8 cellular contexts compared by ENCODE assay signal in the genomic region with DNA sequence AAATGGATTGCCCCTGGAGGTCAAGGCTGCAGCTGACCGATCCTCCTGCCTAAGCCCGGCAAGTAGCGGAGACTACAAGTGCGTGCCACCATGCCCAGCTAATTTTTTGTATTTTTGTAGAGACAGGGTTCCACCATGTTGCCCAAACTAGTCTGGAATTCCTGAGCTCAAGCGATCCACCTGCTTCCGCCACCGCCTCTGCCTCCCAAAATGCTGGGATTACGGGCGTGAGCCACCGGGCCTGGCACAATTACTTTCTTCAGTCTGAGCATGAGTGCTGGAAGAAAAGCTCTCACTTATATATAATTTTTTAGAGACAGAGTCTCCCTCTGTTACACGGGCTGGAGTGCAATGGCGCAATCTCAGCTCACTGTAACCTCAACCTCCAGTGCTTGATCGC.
DNase-seq lines count a peak whose midpoint lies in the region; TF ChIP-seq lines count a peak whose summit lies in the region.
"Not testable (repeated sequence)": the region's sequence is repeated elsewhere in the genome, so short reads cannot be mapped to it uniquely, and the experiment has no call there.

No MANE protein-coding gene starts in this region.

- H3K9ac ChIP-seq in Loucy (ENCODE audit: low read depth, low read length, poor library complexity, severe bottlenecking) = peak overlapping the region; percentile 89
- H3K9ac ChIP-seq in parathyroid adenoma = not testable (repeated sequence)

- in situ Hi-C loops in transverse colon (cut with MboI; ENCODE audit: low pct_ligation_motif_present in 1 of 4, low pct_unique_long_range_greater_than_20kb in 1 of 4, low sequenced_read_pairs in 3 of 4) = not testable (repeated sequence)

- H3K27me3 ChIP-seq in Loucy (ENCODE audit: insufficient read depth, low read length, poor library complexity, severe bottlenecking); parathyroid adenoma (ENCODE audit: control insufficient read depth, insufficient read depth, low read length); transverse colon: not testable (repeated sequence)

- H3K27ac ChIP-seq in VCaP (peak overlapping the region; percentile 83), transverse colon (peak overlapping the region; percentile 94 to 98 (median 95))
- not testable (repeated sequence) for H3K27ac ChIP-seq in coronary artery, parathyroid adenoma

- TF ChIP-seq EP300 in transverse colon (IDR thresholded peaks at IDR 0.05; ENCODE audit: low read depth) = not testable (repeated sequence)

- H2AFZ ChIP-seq in Loucy (ENCODE audit: low read length) = not testable (repeated sequence)
- peak overlapping the region; percentile 100 for H2AFZ ChIP-seq in parathyroid adenoma

- H3K36me3 ChIP-seq in Loucy (ENCODE audit: insufficient read depth, low read length); parathyroid adenoma (ENCODE audit: control insufficient read depth, insufficient read depth, low read length); transverse colon: not testable (repeated sequence)

- not testable (repeated sequence) for H4K20me1 ChIP-seq in Loucy (ENCODE audit: insufficient read depth, low read length, poor library complexity, severe bottlenecking)

- not testable (repeated sequence) for H3K4me1 ChIP-seq in Loucy (ENCODE audit: insufficient read depth, low read length, poor library complexity, severe bottlenecking); parathyroid adenoma
- H3K4me1 ChIP-seq in transverse colon = peaks cover 0 to 12% (median 0%) of the 10 kb centered on the region in 4 donors

- DNase-seq in DMS53 (lab: John Stamatoyannopoulos, UW) = peak; percentile 7
- DNase-seq in activated T-helper 2 cell treated with anti-CD3 and anti-CD28 coated beads, Interferon-gamma antibody, Interleukin-2, Interleukin-4, amounts not matched to agents 10 μg/mL and 5 μg/mL and 100 μg/mL, durations not matched to agents 14 hours and 24 hours and 36 hours (ENCODE audit: low spot score); coronary artery (ENCODE audit: low spot score); immature natural killer cell; transverse colon: not testable (repeated sequence)

- H3K4me2 ChIP-seq in Loucy (ENCODE audit: low read depth, low read length, poor library complexity, severe bottlenecking) = peak overlapping the region; percentile 65
- not testable (repeated sequence) for H3K4me2 ChIP-seq in parathyroid adenoma (ENCODE audit: low read length)

- H3K36me3 Mint-ChIP-seq in activated T-helper 2 cell treated with anti-CD3 and anti-CD28 coated beads, Interferon-gamma antibody, Interleukin-2, Interleukin-4, amounts not matched to agents 10 μg/mL and 5 μg/mL and 100 μg/mL, durations not matched to agents 14 hours and 24 hours and 36 hours (ENCODE audit: low read depth); immature natural killer cell: not testable (repeated sequence)

- H3K9me3 ChIP-seq in Loucy (ENCODE audit: insufficient read depth, low read depth, low read length); parathyroid adenoma (ENCODE audit: control insufficient read depth, low read length); transverse colon: not testable (repeated sequence)

- not testable (repeated sequence) for H3K4me1 Mint-ChIP-seq in activated T-helper 2 cell treated with anti-CD3 and anti-CD28 coated beads, Interferon-gamma antibody, Interleukin-2, Interleukin-4, amounts not matched to agents 10 μg/mL and 5 μg/mL and 100 μg/mL, durations not matched to agents 14 hours and 24 hours and 36 hours (ENCODE audit: low read depth)
- H3K4me1 Mint-ChIP-seq in immature natural killer cell = peaks cover 11 to 13% of the 10 kb centered on the region in 2 donors

- H3K4me3 ChIP-seq in Loucy (ENCODE audit: low read length, poor library complexity, severe bottlenecking) (peak overlapping the region; percentile 85), coronary artery (peak overlapping the region; percentile 71), transverse colon (peak overlapping the region in 3 of 4 donors; percentile 43 to 72 (median 66))
- H3K4me3 ChIP-seq in parathyroid adenoma (ENCODE audit: low read depth, low read length) = not testable (repeated sequence)

- H3K9me2 ChIP-seq in Loucy (replicated peaks; ENCODE audit: low read depth, low read length) = not testable (repeated sequence)

- intact Hi-C loops in activated T-helper 2 cell treated with anti-CD3 and anti-CD28 coated beads, Interferon-gamma antibody, Interleukin-2, Interleukin-4, amounts not matched to agents 10 μg/mL and 5 μg/mL and 100 μg/mL, durations not matched to agents 14 hours and 24 hours and 36 hours (cut with micrococcal nuclease); transverse colon (cut with DNase I; ENCODE audit: low total_unique reads): not testable (repeated sequence)

- not testable (repeated sequence) for H3K9me3 Mint-ChIP-seq in activated T-helper 2 cell treated with anti-CD3 and anti-CD28 coated beads, Interferon-gamma antibody, Interleukin-2, Interleukin-4, amounts not matched to agents 10 μg/mL and 5 μg/mL and 100 μg/mL, durations not matched to agents 14 hours and 24 hours and 36 hours; immature natural killer cell

- H3K4me3 Mint-ChIP-seq in activated T-helper 2 cell treated with anti-CD3 and anti-CD28 coated beads, Interferon-gamma antibody, Interleukin-2, Interleukin-4, amounts not matched to agents 10 μg/mL and 5 μg/mL and 100 μg/mL, durations not matched to agents 14 hours and 24 hours and 36 hours (ENCODE audit: low read depth) = peak overlapping the region; percentile 94
- peak overlapping the region in 4 of 5 donors; percentile 85 to 95 (median 88) for H3K4me3 Mint-ChIP-seq in immature natural killer cell

- not testable (repeated sequence) for H3F3A ChIP-seq in Loucy (ENCODE audit: low read depth)

- not testable (repeated sequence) for H3K27me3 Mint-ChIP-seq in activated T-helper 2 cell treated with anti-CD3 and anti-CD28 coated beads, Interferon-gamma antibody, Interleukin-2, Interleukin-4, amounts not matched to agents 10 μg/mL and 5 μg/mL and 100 μg/mL, durations not matched to agents 14 hours and 24 hours and 36 hours (ENCODE audit: low read depth); immature natural killer cell (ENCODE audit: low read depth in 3 of 3)

- not testable (repeated sequence) for H3K79me2 ChIP-seq in Loucy (ENCODE audit: insufficient read depth, low read length); parathyroid adenoma

- not testable (repeated sequence) for TF ChIP-seq CTCF in Loucy (conservative IDR thresholded peaks at IDR 0.05; ENCODE audit: low read length); VCaP (conservative IDR thresholded peaks at IDR 0.05); coronary artery (IDR thresholded peaks at IDR 0.05); parathyroid adenoma (IDR thresholded peaks at IDR 0.05); transverse colon (IDR thresholded peaks at IDR 0.05)

- 76% methylated on average over 13 of the region's 13 CpGs; no CpG with 5 or more reads in 1 of the 2 donors for WGBS in transverse colon (ENCODE audit: low coverage in 1 of 2), 2 donors

- H3K27ac Mint-ChIP-seq in activated T-helper 2 cell treated with anti-CD3 and anti-CD28 coated beads, Interferon-gamma antibody, Interleukin-2, Interleukin-4, amounts not matched to agents 10 μg/mL and 5 μg/mL and 100 μg/mL, durations not matched to agents 14 hours and 24 hours and 36 hours = peak overlapping the region; percentile 99
- H3K27ac Mint-ChIP-seq in immature natural killer cell = peak overlapping the region in 4 of 6 donors; percentile 90 to 98 (median 96)

- TF ChIP-seq POLR2A in transverse colon (IDR thresholded peaks at IDR 0.05) = not testable (repeated sequence)
